14 cellular contexts compared by ENCODE assay signal in the genomic region with DNA sequence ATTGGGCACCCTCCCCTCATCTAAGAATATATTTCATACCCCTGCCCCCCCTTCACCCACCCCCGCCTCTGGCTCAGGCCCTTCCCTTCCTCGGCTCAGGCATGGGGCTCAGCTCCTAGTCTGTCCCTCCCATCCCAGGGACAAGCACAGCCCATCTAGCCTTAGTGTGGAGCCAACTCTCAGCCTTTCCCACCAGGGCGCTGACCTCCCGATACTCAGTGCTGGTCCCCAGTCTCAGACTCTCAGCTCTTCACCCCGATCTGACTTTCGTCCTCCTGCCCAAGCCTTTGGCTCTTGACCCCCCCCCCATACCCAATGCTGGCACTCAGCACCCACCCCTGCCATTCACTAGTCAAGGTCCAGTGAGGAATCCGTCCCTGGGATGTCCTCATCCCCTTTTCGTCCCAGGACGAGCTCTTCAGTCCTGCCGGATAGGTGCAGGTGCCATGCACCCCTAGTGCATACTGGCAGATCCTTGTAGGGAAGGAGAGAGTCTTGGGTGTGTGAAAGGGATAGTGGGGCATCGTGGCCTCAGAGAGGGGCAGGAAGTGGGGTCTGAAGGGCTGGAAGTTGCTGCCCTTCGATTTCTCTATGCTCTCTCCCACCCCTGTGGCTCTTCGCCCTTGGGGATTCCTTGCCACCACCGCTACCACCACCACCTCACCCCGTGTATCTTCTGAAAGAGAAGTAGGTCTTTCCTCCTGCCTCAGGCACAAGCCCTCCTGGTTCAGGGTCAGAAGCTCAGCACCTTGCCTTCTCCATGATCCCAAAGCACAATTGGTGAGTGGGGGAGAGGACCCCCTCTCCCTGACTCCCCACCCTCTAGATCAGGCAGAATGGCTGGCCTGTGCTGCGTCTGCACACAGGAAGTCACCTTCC. TPM values are rescaled to one million over a fixed set of nuclear protein-coding genes. Genes with fewer than 3 reads are reported as not detected.
DNase-seq lines count a peak whose midpoint lies in the region; ATAC-seq and TF ChIP-seq lines count a peak whose summit lies in the region.
"Had no signal": no experiment of that assay in that cellular context is flagged by ENCODE, and none has a peak within 500 bp of the region (broad histone marks: within the 10 kb centered on the region; RNA-seq: fewer than 3 reads in every experiment).

No MANE protein-coding gene starts in this region.

- no peaks in the 10 kb centered on the region for H3K9me3 Mint-ChIP-seq in activated T-cell treated with anti-CD3 and anti-CD28 coated beads, Interleukin-2, amount 50 U/mL, for 72 hours
- H3K9me3 Mint-ChIP-seq in endothelial cell (ENCODE audit: unreplicated experiment), result no peaks in the 10 kb centered on the region

- H3K4me3 Mint-ChIP-seq in activated T-cell treated with anti-CD3 and anti-CD28 coated beads, Interleukin-2, amount 50 U/mL, for 72 hours, result peak overlapping the region; percentile 83
- peak overlapping the region; percentile 88 for H3K4me3 Mint-ChIP-seq in endothelial cell (ENCODE audit: unreplicated experiment)

- WGBS in spleen, 5 donors, result 77 to 87% (median 79%) methylated on average over 16 of the region's 16 CpGs

- peaks cover 5% of the 10 kb centered on the region for H3K4me1 Mint-ChIP-seq in activated T-cell treated with anti-CD3 and anti-CD28 coated beads, Interleukin-2, amount 50 U/mL, for 72 hours (ENCODE audit: low read depth)
- H3K4me1 Mint-ChIP-seq in endothelial cell (ENCODE audit: unreplicated experiment), result peaks cover 17% of the 10 kb centered on the region

- H3K9me3 ChIP-seq in WERI-Rb-1 (ENCODE audit: severe bottlenecking), result no peaks in the 10 kb centered on the region
- H3K9me3 ChIP-seq in spleen, result no peaks in the 10 kb centered on the region
- H3K9me3 ChIP-seq in gastrocnemius medialis, result no peaks in the 10 kb centered on the region
- H3K9me3 ChIP-seq: ascending aorta had no signal

- H3K4me1 ChIP-seq in spleen (peaks cover 0 to 25% (median 17%) of the 10 kb centered on the region in 6 donors), gastrocnemius medialis (peaks cover 0 to 6% of the 10 kb centered on the region in 2 donors)

- H3K27ac ChIP-seq in WERI-Rb-1, result no peak overlapping the region
- H3K27ac ChIP-seq in spleen, result no peak overlapping the region
- no peak overlapping the region for H3K27ac ChIP-seq in gastrocnemius medialis
- H3K27ac ChIP-seq: ascending aorta had no signal

- H3K36me3 ChIP-seq in WERI-Rb-1 (no peaks in the 10 kb centered on the region), spleen (no peaks in the 10 kb centered on the region), gastrocnemius medialis (no peaks in the 10 kb centered on the region)
- H3K36me3 ChIP-seq: ascending aorta had no signal

- intact Hi-C loops in spleen (cut with DNase I; ENCODE audit: low total_unique reads), result loop anchor here (5.0 to 10.0 kb wide), 2 partner anchors 101 to 308 kb away; no protein-coding TSS in a partner anchor
- intact Hi-C loops in gastrocnemius medialis (cut with DNase I; ENCODE audit: low total_unique reads), result loop anchor here (5.0 kb wide), 1 partner anchor 221 kb away; no protein-coding TSS in a partner anchor

- H3K27ac Mint-ChIP-seq in activated T-cell treated with anti-CD3 and anti-CD28 coated beads, Interleukin-2, amount 50 U/mL, for 72 hours, result no peak overlapping the region
- no peak overlapping the region for H3K27ac Mint-ChIP-seq in endothelial cell (ENCODE audit: unreplicated experiment)

- H3K27me3 ChIP-seq in WERI-Rb-1 (ENCODE audit: insufficient read depth, low read depth, severe bottlenecking), result peaks cover 3% of the 10 kb centered on the region
- peaks cover 2 to 76% (median 46%) of the 10 kb centered on the region in 7 donors for H3K27me3 ChIP-seq in spleen (replicated peaks in 1 of 7)
- H3K27me3 ChIP-seq in gastrocnemius medialis, result peaks cover 27 to 28% (median 27%) of the 10 kb centered on the region in 3 donors

- TF ChIP-seq POLR2A in spleen (IDR thresholded peaks at IDR 0.05), result no peak
- TF ChIP-seq POLR2A in gastrocnemius medialis (IDR thresholded peaks at IDR 0.05), result no peak

- no peak for TF ChIP-seq CTCF in WERI-Rb-1 (IDR thresholded peaks at IDR 0.05; ENCODE audit: low read depth, low read length)
- TF ChIP-seq CTCF in endothelial cell (IDR thresholded peaks at IDR 0.05; ENCODE audit: unreplicated experiment), result no peak
- no peak for TF ChIP-seq CTCF in spleen (IDR thresholded peaks at IDR 0.05 in 8 of 11, conservative IDR thresholded peaks at IDR 0.05 in 3 of 11)
- TF ChIP-seq CTCF in gastrocnemius medialis (IDR thresholded peaks at IDR 0.05 in 4 of 5, conservative IDR thresholded peaks at IDR 0.05 in 1 of 5), result no peak

- no peaks in the 10 kb centered on the region for H3K36me3 Mint-ChIP-seq in activated T-cell treated with anti-CD3 and anti-CD28 coated beads, Interleukin-2, amount 50 U/mL, for 72 hours (ENCODE audit: insufficient read depth in 2 of 2)
- peaks cover 4% of the 10 kb centered on the region for H3K36me3 Mint-ChIP-seq in endothelial cell (ENCODE audit: low read depth, unreplicated experiment)

- H3K27me3 Mint-ChIP-seq in activated T-cell treated with anti-CD3 and anti-CD28 coated beads, Interleukin-2, amount 50 U/mL, for 72 hours (ENCODE audit: low read depth), result peaks cover 42% of the 10 kb centered on the region
- H3K27me3 Mint-ChIP-seq in endothelial cell (ENCODE audit: unreplicated experiment), result peaks cover 21% of the 10 kb centered on the region

- no peak for ATAC-seq in activated T-cell treated with anti-CD3 and anti-CD28 coated beads, Interleukin-2, amount 50 U/mL, for 72 hours (replicated peaks in 1 of 2)
- ATAC-seq in HG03432 (IDR thresholded peaks at IDR 0.05; ENCODE audit: unreplicated experiment), result no peak
- no peak for ATAC-seq in gastrocnemius medialis

- in situ Hi-C loops in gastrocnemius medialis (cut with MboI; ENCODE audit: low sequenced_read_pairs in 4 of 4), result loop anchor here (10.0 to 25.0 kb wide), 3 partner anchors 218 to 318 kb away; partner anchors contain the start of genes SPCS2 (in 1 of the 4) and XRRA1 (in 1 of the 4)

- no peak for DNase-seq in activated T-cell treated with anti-CD3 and anti-CD28 coated beads, Interleukin-2, amount 50 U/mL, for 72 hours
- no peak for DNase-seq in activated T-cell treated with anti-CD3 and anti-CD28 coated beads, Interleukin-2, amount 50 U/mL, for 48 hours
- DNase-seq in WERI-Rb-1, result peak; percentile 15
- no peak for DNase-seq in endothelial cell (ENCODE audit: low spot score)
- DNase-seq in spleen, result peak; percentile 58
- no peak for DNase-seq in DMS79 (lab: John Stamatoyannopoulos, UW)
- no peak for DNase-seq in gastrocnemius medialis
- DNase-seq: EL; mesenchymal stem cell; NCI-H1417 treated with DMSO at 0.1 percent for 48 hours; NCI-H524; stimulated activated CD4-positive, alpha-beta T cell treated with anti-CD3 and anti-CD28 coated beads, Interleukin-2, amount 100 ng/mL, for 24 hours had no signal

- H3K4me3 ChIP-seq in WERI-Rb-1 (ENCODE audit: low read depth, low read length) (no peak overlapping the region), spleen (no peak overlapping the region), gastrocnemius medialis (no peak overlapping the region)

RNA-seq across cellular contexts. Expression of gene TPBGL, which starts 2.4 kb away (rescaled TPM):
- under 1 TPM; 0.07 to 0.14 TPM for total RNA-seq in activated T-cell treated with anti-CD3 and anti-CD28 coated beads, Interleukin-2, amount 50 U/mL, for 72 hours
- total RNA-seq in endothelial cell (ENCODE audit: unreplicated experiment), result 7.0 TPM
- under 1 TPM in 4 of 7 donors, not detected in 3; 0.16 to 0.59 (median 0.23) TPM for total RNA-seq in spleen
- under 1 TPM; 0.10 to 0.15 (median 0.11) TPM for polyA plus RNA-seq in spleen
- not detected for total RNA-seq in gastrocnemius medialis
- total RNA-seq: ascending aorta had no signal

Comparison
In these comparisons a context has a peak if more than half of its experiments do, and no peak if none do; other contexts are left out.
1. DNase-seq: peak in WERI-Rb-1 (single experiment) and spleen (single experiment); none in activated T-cell treated with anti-CD3 and anti-CD28 coated beads, Interleukin-2, amount 50 U/mL, for 72 hours (0 of 2), activated T-cell treated with anti-CD3 and anti-CD28 coated beads, Interleukin-2, amount 50 U/mL, for 48 hours (0 of 2), endothelial cell (single experiment), DMS79 (single experiment) and gastrocnemius medialis (0 of 2).